ENCODE assay signal across 1 cellular context in genomic region chr16:85358704-85359146, GRCh38.
TF ChIP-seq lines count a peak whose summit lies in the region.

No MANE protein-coding gene starts in this region.

TF ChIP-seq in SK-N-SH treated with all-trans-retinoic acid at 6 μM for 48 hours, 23 proteins besides CTCF, POLR2A, EP300 and RAD21 (continued from another document):
- TF ChIP-seq CSRNP3 (CRISPR knock-in tag; IDR thresholded peaks at IDR 0.05) (no peak), RARB (CRISPR knock-in tag; IDR thresholded peaks at IDR 0.05) (no peak), CREB5 (CRISPR knock-in tag; IDR thresholded peaks at IDR 0.05; ENCODE audit: low read depth) (no peak)
